ENCODE assay signal across 15 cellular contexts in the genomic region with DNA sequence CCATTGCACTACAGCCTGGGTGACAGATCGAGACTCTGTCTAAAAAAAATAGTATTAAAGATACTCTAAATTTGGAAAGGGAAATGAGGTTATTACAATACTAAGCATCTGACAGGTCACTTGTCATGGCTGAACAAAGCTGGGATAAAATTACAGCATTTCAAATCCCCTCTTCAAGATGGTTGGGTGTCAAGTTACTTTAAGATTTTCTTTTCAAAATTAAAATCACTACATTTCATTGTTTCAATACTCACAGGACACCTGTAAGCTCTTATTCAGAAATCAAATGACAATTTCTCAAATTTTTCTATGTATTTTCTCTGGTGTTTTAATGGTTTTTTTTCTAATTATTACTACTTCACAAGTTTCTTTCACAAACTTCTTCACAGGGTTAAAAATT. TPM values are rescaled to one million over a fixed set of nuclear protein-coding genes. Genes with fewer than 3 reads are reported as not detected.
DNase-seq lines count a peak whose midpoint lies in the region; ATAC-seq, FAIRE-seq and TF ChIP-seq lines count a peak whose summit lies in the region.
"Had no signal": no experiment of that assay in that cellular context is flagged by ENCODE, and none has a peak within 500 bp of the region (broad histone marks: within the 10 kb centered on the region; RNA-seq: fewer than 3 reads in every experiment).

No MANE protein-coding gene starts in this region.

- H3K4me3 ChIP-seq in SK-N-MC: peak overlapping the region; percentile 98; the same call in 1 of the 2 replicates
- H3K4me3 ChIP-seq in endothelial cell of umbilical vein (replicated peaks in 1 of 3; ENCODE audit: insufficient read depth in 1 of 3, low read depth in 1 of 3, low read length in 3 of 3): peak overlapping the region in 1 of 3 experiments; percentile 22
- H3K4me3 ChIP-seq in spleen: no peak overlapping the region

- intact Hi-C loops in endothelial cell of umbilical vein (cut with micrococcal nuclease) (no loop called here), spleen (cut with DNase I; ENCODE audit: low total_unique reads) (no loop called here)

- TF ChIP-seq CTCF in endothelial cell of umbilical vein (IDR thresholded peaks at IDR 0.05; ENCODE audit: extremely low read depth in 1 of 2, insufficient read depth in 1 of 2, low read depth in 1 of 2, low read length in 2 of 2): no peak
- TF ChIP-seq CTCF in spleen (IDR thresholded peaks at IDR 0.05 in 8 of 11, conservative IDR thresholded peaks at IDR 0.05 in 3 of 11): no peak

- no TSS peak for BruUV-seq in endothelial cell of umbilical vein (replicated peaks; lab: Mats Ljungman, UMichigan)

- H3K27me3 Mint-ChIP-seq in stimulated activated naive CD8-positive, alpha-beta T cell treated with anti-CD3 and anti-CD28 coated beads, Interleukin-15, Interleukin-2, amounts not matched to agents 100 ng/mL and 50 ng/mL, for 24 hours: no peaks in the 10 kb centered on the region

- POLR2A ChIA-PET in endothelial cell of umbilical vein (lab: Charles Lee): interaction anchor here (0.8 to 2.0 kb wide), 3 partner anchors 9 to 49 kb away, joined by 3 to 6 read pairs (median 3); a partner anchor contains a TSS

- H3K9me3 ChIP-seq in SK-N-MC (ENCODE audit: low read depth, low read length): no peaks in the 10 kb centered on the region
- H3K9me3 ChIP-seq in endothelial cell of umbilical vein (replicated peaks; ENCODE audit: control insufficient read depth, insufficient read depth, low read length): no peaks in the 10 kb centered on the region
- no peaks in the 10 kb centered on the region for H3K9me3 ChIP-seq in spleen

- H3K4me1 Mint-ChIP-seq in stimulated activated naive CD8-positive, alpha-beta T cell treated with anti-CD3 and anti-CD28 coated beads, Interleukin-15, Interleukin-2, amounts not matched to agents 100 ng/mL and 50 ng/mL, for 24 hours (ENCODE audit: low read depth): peaks cover 69% of the 10 kb centered on the region

- ATAC-seq in stimulated activated naive CD8-positive, alpha-beta T cell treated with anti-CD3 and anti-CD28 coated beads, Interleukin-15, Interleukin-2, amounts not matched to agents 100 U/mL and 50 U/mL, for 24 hours: no peak

- peaks cover 99% of the 10 kb centered on the region for H3K36me3 ChIP-seq in SK-N-MC (ENCODE audit: insufficient read depth, low read length)
- peaks cover 18 to 73% of the 10 kb centered on the region in 2 experiments for H3K36me3 ChIP-seq in endothelial cell of umbilical vein (ENCODE audit: control insufficient read depth in 2 of 2, extremely low read depth in 1 of 2, insufficient read depth in 2 of 2, low read length in 2 of 2)
- H3K36me3 ChIP-seq in spleen: peaks cover 0 to 90% (median 79%) of the 10 kb centered on the region in 6 donors

- FAIRE-seq in endothelial cell of umbilical vein (lab: Jason Lieb, UNC): no peak
- FAIRE-seq: colon, keratinocyte had no signal

- H3K4me3 Mint-ChIP-seq in stimulated activated naive CD8-positive, alpha-beta T cell treated with anti-CD3 and anti-CD28 coated beads, Interleukin-15, Interleukin-2, amounts not matched to agents 100 ng/mL and 50 ng/mL, for 24 hours: peak overlapping the region; percentile 100
- H3K4me3 Mint-ChIP-seq: nephron had no signal

- H3K9me1 ChIP-seq in endothelial cell of umbilical vein (replicated peaks; ENCODE audit: control insufficient read depth, extremely low read depth, insufficient read depth, low read length): no peaks in the 10 kb centered on the region

- dilution Hi-C loops in endothelial cell of umbilical vein (cut with MboI; ENCODE audit: extremely low pct_ligation_motif_present, low sequenced_read_pairs): no loop called here

- TF ChIP-seq POLR2A in endothelial cell of umbilical vein (IDR thresholded peaks at IDR 0.05; ENCODE audit: low read depth, low read length) (peak; percentile 51), erythroblast (IDR thresholded peaks at IDR 0.05; ENCODE audit: low read length) (no peak), spleen (IDR thresholded peaks at IDR 0.05) (no peak)

- peaks cover 82% of the 10 kb centered on the region for H3K79me2 ChIP-seq in endothelial cell of umbilical vein (ENCODE audit: control insufficient read depth, insufficient read depth, low read length)

- H3K9ac ChIP-seq in SK-N-MC (ENCODE audit: insufficient read length): peak overlapping the region; percentile 100
- no peak overlapping the region for H3K9ac ChIP-seq in endothelial cell of umbilical vein (replicated peaks; ENCODE audit: extremely low read depth, insufficient read depth, low read length)

- peak overlapping the region; percentile 83 for H3K4me2 ChIP-seq in endothelial cell of umbilical vein (ENCODE audit: insufficient read depth, low read length)

- CTCF ChIA-PET in endothelial cell of umbilical vein (lab: Charles Lee): no interaction called here

- H2AFZ ChIP-seq in endothelial cell of umbilical vein (ENCODE audit: low read depth, low read length): no peak overlapping the region

- H4K20me1 ChIP-seq in endothelial cell of umbilical vein (replicated peaks; ENCODE audit: control insufficient read depth, extremely low read depth, insufficient read depth, low read length): peaks cover 16% of the 10 kb centered on the region

- H3K27me3 ChIP-seq in endothelial cell of umbilical vein (ENCODE audit: control insufficient read depth in 2 of 2, insufficient read depth in 2 of 2, low read length in 2 of 2) (no peaks in the 10 kb centered on the region), spleen (replicated peaks in 1 of 7) (no peaks in the 10 kb centered on the region)

- peak overlapping the region; percentile 93 for H3K27ac ChIP-seq in SK-N-MC
- H3K27ac ChIP-seq in endothelial cell of umbilical vein (ENCODE audit: insufficient read depth, low read depth, low read length): no peak overlapping the region
- no peak overlapping the region for H3K27ac ChIP-seq in spleen
- H3K27ac ChIP-seq: C4-2B had no signal

- 74 to 95% (median 78%) methylated on average over 1 of the region's 1 CpG for WGBS in spleen, 5 donors

- no peaks in the 10 kb centered on the region for H3K9me3 Mint-ChIP-seq in stimulated activated naive CD8-positive, alpha-beta T cell treated with anti-CD3 and anti-CD28 coated beads, Interleukin-15, Interleukin-2, amounts not matched to agents 100 ng/mL and 50 ng/mL, for 24 hours
- H3K9me3 Mint-ChIP-seq: nephron had no signal

- peaks cover 97% of the 10 kb centered on the region for H3K36me3 Mint-ChIP-seq in stimulated activated naive CD8-positive, alpha-beta T cell treated with anti-CD3 and anti-CD28 coated beads, Interleukin-15, Interleukin-2, amounts not matched to agents 100 ng/mL and 50 ng/mL, for 24 hours (ENCODE audit: low read depth)

- H3K27ac Mint-ChIP-seq in stimulated activated naive CD8-positive, alpha-beta T cell treated with anti-CD3 and anti-CD28 coated beads, Interleukin-15, Interleukin-2, amounts not matched to agents 100 ng/mL and 50 ng/mL, for 24 hours: peak overlapping the region; percentile 85

- H3K4me1 ChIP-seq in endothelial cell of umbilical vein (ENCODE audit: control insufficient read depth, extremely low read depth, insufficient read depth, low read length): peaks cover 40% of the 10 kb centered on the region
- H3K4me1 ChIP-seq in spleen: peaks cover 25 to 79% (median 65%) of the 10 kb centered on the region in 6 donors

- no peak for DNase-seq in stimulated activated naive CD8-positive, alpha-beta T cell treated with anti-CD3 and anti-CD28 coated beads, Interleukin-15, Interleukin-2, amounts not matched to agents 100 U/mL and 50 U/mL, for 24 hours
- no peak for DNase-seq in SK-N-MC (ENCODE audit: low read depth, low spot score)
- no peak for DNase-seq in endothelial cell of umbilical vein (ENCODE audit: low read depth, low spot score)
- no peak for DNase-seq in anterior cingulate cortex (lab: John Stamatoyannopoulos, UW)
- DNase-seq in erythroblast (lab: John Stamatoyannopoulos, UW): no peak
- no peak for DNase-seq in spleen
- DNase-seq in pons (ENCODE audit: low spot score): no peak
- DNase-seq: activated gamma-delta T cell, MV-4-11, SHP77 treated with DMSO at 0.1 percent for 48 hours had no signal

TF ChIP-seq in endothelial cell of umbilical vein, 7 proteins besides CTCF, POLR2A, EP300 and RAD21 (continues in another document):
- no peak for TF ChIP-seq JUN (IDR thresholded peaks at IDR 0.05; ENCODE audit: borderline replicate concordance, insufficient read depth, insufficient read length, low read depth)

RNA-seq across cellular contexts. Expression of a gene that starts 5.7 kb away (rescaled TPM):
- total RNA-seq in endothelial cell of umbilical vein (172 and 181 TPM in 2 replicates), spleen (100 to 1,000 TPM in 6 of 7 donors, 10 to 100 TPM in 1; 99.4 to 244 (median 115) TPM)
- polyA plus RNA-seq in endothelial cell of umbilical vein (39.7 and 60.7 TPM in 2 replicates), spleen (100 to 1,000 TPM; 127 to 174 (median 140) TPM)
- polyA plus RNA-seq in endothelial cell of umbilical vein (2011; cell fraction: cytosol; rRNA removed): 74.3 and 83.3 TPM in 2 replicates
- 322 and 436 TPM in 2 replicates for polyA plus RNA-seq in endothelial cell of umbilical vein (2011; cell fraction: nucleus; rRNA removed)
- polyA plus RNA-seq in endothelial cell of umbilical vein (2012): 155 and 190 TPM in 2 replicates
- polyA minus RNA-seq in endothelial cell of umbilical vein: 49.6 and 68.3 TPM in 2 replicates
- 96.9 TPM for polyA minus RNA-seq in endothelial cell of umbilical vein (2011; cell fraction: cytosol; rRNA and poly(A)+ RNA removed)
- polyA minus RNA-seq in endothelial cell of umbilical vein (2011; cell fraction: nucleus; rRNA and poly(A)+ RNA removed): 205 and 310 TPM in 2 replicates

RNA-seq across cellular contexts. Expression of a gene that starts 5.8 kb away (rescaled TPM):
- total RNA-seq in endothelial cell of umbilical vein (17.7 and 18.7 TPM in 2 replicates), spleen (10 to 100 TPM; 22.5 to 36.3 (median 28.7) TPM)
- polyA plus RNA-seq in endothelial cell of umbilical vein (3.2 and 4.2 TPM in 2 replicates), spleen (10 to 100 TPM; 10.5 to 14.4 (median 10.8) TPM)
- 6.3 and 8.2 TPM in 2 replicates for polyA plus RNA-seq in endothelial cell of umbilical vein (2011; cell fraction: cytosol; rRNA removed)
- polyA plus RNA-seq in endothelial cell of umbilical vein (2011; cell fraction: nucleus; rRNA removed): 14.7 and 14.9 TPM in 2 replicates
- polyA plus RNA-seq in endothelial cell of umbilical vein (2012): 17.4 and 20.8 TPM in 2 replicates
- 3.5 and 5.0 TPM in 2 replicates for polyA minus RNA-seq in endothelial cell of umbilical vein
- polyA minus RNA-seq in endothelial cell of umbilical vein (2011; cell fraction: cytosol; rRNA and poly(A)+ RNA removed): 9.7 TPM
- 6.6 and 10.0 TPM in 2 replicates for polyA minus RNA-seq in endothelial cell of umbilical vein (2011; cell fraction: nucleus; rRNA and poly(A)+ RNA removed)

RNA-seq across cellular contexts. Expression of a gene that starts 48.5 kb away (rescaled TPM):
- total RNA-seq in endothelial cell of umbilical vein (33.5 and 40.6 TPM in 2 replicates), spleen (10 to 100 TPM; 36.1 to 41.3 (median 37.5) TPM)
- polyA plus RNA-seq in endothelial cell of umbilical vein (9.8 and 11.3 TPM in 2 replicates), spleen (10 to 100 TPM; 10.4 to 13.9 (median 12.1) TPM)
- 11.0 and 11.7 TPM in 2 replicates for polyA plus RNA-seq in endothelial cell of umbilical vein (2011; cell fraction: cytosol; rRNA removed)
- 43.2 and 49.1 TPM in 2 replicates for polyA plus RNA-seq in endothelial cell of umbilical vein (2011; cell fraction: nucleus; rRNA removed)
- polyA plus RNA-seq in endothelial cell of umbilical vein (2012): 21.4 and 27.4 TPM in 2 replicates
- polyA minus RNA-seq in endothelial cell of umbilical vein: 18.1 and 20.4 TPM in 2 replicates
- 24.5 TPM for polyA minus RNA-seq in endothelial cell of umbilical vein (2011; cell fraction: cytosol; rRNA and poly(A)+ RNA removed)
- 58.9 and 59.8 TPM in 2 replicates for polyA minus RNA-seq in endothelial cell of umbilical vein (2011; cell fraction: nucleus; rRNA and poly(A)+ RNA removed)
